25 cellular contexts compared by ENCODE assay signal in the genomic region with DNA sequence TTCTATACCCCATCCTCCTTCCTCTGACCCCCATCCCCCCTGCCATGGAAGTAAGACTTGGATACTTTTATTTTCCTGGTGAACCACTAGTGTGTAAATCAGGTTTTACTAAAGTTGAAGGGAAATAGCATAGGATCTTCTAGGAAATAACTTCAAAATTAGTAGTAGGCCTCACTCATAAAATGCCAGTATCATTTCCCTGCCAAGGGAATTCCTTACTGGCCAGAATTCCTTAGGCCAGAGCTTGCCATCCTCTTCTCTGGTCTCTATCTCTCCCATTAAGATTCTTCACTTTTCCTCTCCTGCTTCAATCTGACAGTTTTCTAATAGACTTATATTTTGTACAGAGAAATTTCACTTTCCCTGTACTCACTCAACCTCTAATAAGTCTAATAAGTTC.
A peak's percentile ranks its signal among the peaks of the same experiment; 100 is the strongest.
DNase-seq lines count a peak whose midpoint lies in the region; ATAC-seq, FAIRE-seq and TF ChIP-seq lines count a peak whose summit lies in the region.
"Had no signal": no experiment of that assay in that cellular context is flagged by ENCODE, and none has a peak within 500 bp of the region (broad histone marks: within the 10 kb centered on the region; RNA-seq: fewer than 3 reads in every experiment).

No MANE protein-coding gene starts in this region.

- H3K23ac ChIP-seq in mesenchymal stem cell (ENCODE audit: low read length in 2 of 2) = no peak overlapping the region

- peak overlapping the region; percentile 93 for H3K27ac Mint-ChIP-seq in astrocyte (ENCODE audit: unreplicated experiment)
- H3K27ac Mint-ChIP-seq: activated CD4-positive, alpha-beta T cell treated with anti-CD3 and anti-CD28 coated beads, Interleukin-2, amount 10 ng/mL, durations not matched to agents 7 days and 5 days; activated T-cell treated with anti-CD3 and anti-CD28 coated beads, Interleukin-2, amount 50 U/mL, for 24 hours; CD14-positive monocyte; progenitor cell of endocrine pancreas; WTC11 had no signal

- H3K4me3 ChIP-seq in astrocyte (ENCODE audit: insufficient read depth, low read depth, low read length) (no peak overlapping the region), mesenchymal stem cell (ENCODE audit: insufficient read depth in 1 of 2, low read depth in 1 of 2, low read length in 2 of 2) (no peak overlapping the region), skeletal muscle satellite cell (ENCODE audit: low read length) (no peak overlapping the region)
- H3K4me3 ChIP-seq: dorsolateral prefrontal cortex, HAP-1, heart left ventricle, lower lobe of right lung had no signal

- H2BK5ac ChIP-seq in mesenchymal stem cell (ENCODE audit: low read depth, low read length, poor library complexity, severe bottlenecking) = peak overlapping the region; percentile 63

- H4K8ac ChIP-seq in mesenchymal stem cell (ENCODE audit: low read length) = no peak overlapping the region

- H3K4ac ChIP-seq in mesenchymal stem cell (ENCODE audit: low read depth in 1 of 2, low read length in 2 of 2) = no peak overlapping the region

- H3K79me1 ChIP-seq in mesenchymal stem cell (replicated peaks; ENCODE audit: low read length, poor library complexity, severe bottlenecking) = no peaks in the 10 kb centered on the region

- peak; percentile 55 for FAIRE-seq in astrocyte (lab: Jason Lieb, UNC)
- FAIRE-seq: GM12892 had no signal

- DNase-seq in HCEC 1CT = peak; percentile 11
- peak; percentile 19 for DNase-seq in astrocyte (ENCODE audit: low read depth)
- DNase-seq in mesenchymal stem cell = no peak
- DNase-seq in NCI-H510A treated with DMSO at 0.1 percent for 48 hours (lab: John Stamatoyannopoulos, UW) = no peak
- DNase-seq: activated CD4-positive, alpha-beta T cell treated with anti-CD3 and anti-CD28 coated beads, Interleukin-2, amount 10 ng/mL, durations not matched to agents 7 days and 5 days; activated gamma-delta T cell treated with Interleukin-2 at 50 U/mL for 16 hours; activated T-cell treated with anti-CD3 and anti-CD28 coated beads, Interleukin-2, amount 50 U/mL, for 24 hours; dorsolateral prefrontal cortex; heart left ventricle; KG1; lower lobe of right lung; NCI-H1436 treated with DMSO at 0.1 percent for 48 hours; NCI-H2107; NCI-H446 treated with DMSO at 0.1 percent for 48 hours; stimulated activated naive CD4-positive, alpha-beta T cell treated with Interleukin-2 at 50 U/mL for 16 hours; T-helper 9 cell had no signal

- H3K9ac ChIP-seq in astrocyte (ENCODE audit: low read length) = peak overlapping the region; percentile 1
- peak overlapping the region; percentile 64 for H3K9ac ChIP-seq in mesenchymal stem cell (ENCODE audit: low read length)
- H3K9ac ChIP-seq in skeletal muscle satellite cell (ENCODE audit: low read depth, low read length) = peak overlapping the region; percentile 23

- H2AFZ ChIP-seq in astrocyte (ENCODE audit: low read depth, low read length) (no peak overlapping the region), mesenchymal stem cell (ENCODE audit: low read depth, low read length) (no peak overlapping the region)

- H3K36me3 Mint-ChIP-seq in astrocyte (ENCODE audit: low read depth, unreplicated experiment) = no peaks in the 10 kb centered on the region
- H3K36me3 Mint-ChIP-seq: CD14-positive monocyte, WTC11 had no signal

- H4K20me1 ChIP-seq in astrocyte (ENCODE audit: insufficient read depth, low read length) = no peaks in the 10 kb centered on the region

- H3K27me3 Mint-ChIP-seq in astrocyte (ENCODE audit: low read depth, unreplicated experiment) = no peaks in the 10 kb centered on the region
- H3K27me3 Mint-ChIP-seq: activated CD4-positive, alpha-beta T cell treated with anti-CD3 and anti-CD28 coated beads, Interleukin-2, amount 10 ng/mL, durations not matched to agents 7 days and 5 days; activated T-cell treated with anti-CD3 and anti-CD28 coated beads, Interleukin-2, amount 50 U/mL, for 24 hours; progenitor cell of endocrine pancreas had no signal

- TF ChIP-seq CTCF in astrocyte (IDR thresholded peaks at IDR 0.05; ENCODE audit: insufficient read depth, low read depth, low read length) = no peak

- H3K18ac ChIP-seq in mesenchymal stem cell (ENCODE audit: low read depth in 1 of 2, low read length in 2 of 2) = no peak overlapping the region

- peak overlapping the region; percentile 83 for H2AK5ac ChIP-seq in mesenchymal stem cell (ENCODE audit: low read length, severe bottlenecking)

- no peak overlapping the region for H2BK12ac ChIP-seq in mesenchymal stem cell (ENCODE audit: low read length in 2 of 2)

- ATAC-seq in HG03439 (IDR thresholded peaks at IDR 0.05; ENCODE audit: unreplicated experiment) (no peak), GM21526 (IDR thresholded peaks at IDR 0.05; ENCODE audit: low FRiP score, unreplicated experiment) (no peak), HG03571 (IDR thresholded peaks at IDR 0.05; ENCODE audit: unreplicated experiment) (no peak)
- ATAC-seq: heart left ventricle, lower lobe of right lung, WTC11 had no signal

- H3K4me2 ChIP-seq in astrocyte (ENCODE audit: low read length) = peak overlapping the region; percentile 32
- no peak overlapping the region for H3K4me2 ChIP-seq in mesenchymal stem cell (ENCODE audit: low read length, poor library complexity, severe bottlenecking)
- H3K4me2 ChIP-seq in skeletal muscle satellite cell (ENCODE audit: low read length) = no peak overlapping the region

- no peak overlapping the region for H3K4me3 Mint-ChIP-seq in astrocyte (ENCODE audit: unreplicated experiment)
- H3K4me3 Mint-ChIP-seq: activated CD4-positive, alpha-beta T cell treated with anti-CD3 and anti-CD28 coated beads, Interleukin-2, amount 10 ng/mL, durations not matched to agents 7 days and 5 days; activated T-cell treated with anti-CD3 and anti-CD28 coated beads, Interleukin-2, amount 50 U/mL, for 24 hours; CD14-positive monocyte; WTC11 had no signal

- peaks cover 28% of the 10 kb centered on the region for H3K4me1 Mint-ChIP-seq in astrocyte (ENCODE audit: low read depth, unreplicated experiment)
- H3K4me1 Mint-ChIP-seq: activated CD4-positive, alpha-beta T cell treated with anti-CD3 and anti-CD28 coated beads, Interleukin-2, amount 10 ng/mL, durations not matched to agents 7 days and 5 days; CD14-positive monocyte had no signal

- H3K79me2 ChIP-seq in astrocyte (ENCODE audit: insufficient read depth, low read length) = no peaks in the 10 kb centered on the region

- H3K9me3 ChIP-seq in astrocyte (ENCODE audit: insufficient read depth, low read depth, low read length) (no peaks in the 10 kb centered on the region), mesenchymal stem cell (ENCODE audit: control insufficient read depth, low read length) (no peaks in the 10 kb centered on the region), skeletal muscle satellite cell (replicated peaks; ENCODE audit: low read length) (no peaks in the 10 kb centered on the region)
- H3K9me3 ChIP-seq: HAP-1, lower lobe of right lung had no signal

- H2BK120ac ChIP-seq in mesenchymal stem cell (ENCODE audit: low read depth, low read length) = no peak overlapping the region

- peaks cover 4% of the 10 kb centered on the region for H3K9me3 Mint-ChIP-seq in astrocyte (ENCODE audit: unreplicated experiment)
- H3K9me3 Mint-ChIP-seq: activated CD4-positive, alpha-beta T cell treated with anti-CD3 and anti-CD28 coated beads, Interleukin-2, amount 10 ng/mL, durations not matched to agents 7 days and 5 days; activated T-cell treated with anti-CD3 and anti-CD28 coated beads, Interleukin-2, amount 50 U/mL, for 24 hours had no signal

- H3K4me1 ChIP-seq in astrocyte (ENCODE audit: insufficient read depth, low read length) (peaks cover 16% of the 10 kb centered on the region), mesenchymal stem cell (ENCODE audit: control insufficient read depth, insufficient read depth, low read depth, low read length) (peaks cover 2% of the 10 kb centered on the region), skeletal muscle satellite cell (ENCODE audit: control insufficient read depth, insufficient read depth, low read length) (peaks cover 16% of the 10 kb centered on the region)
- H3K4me1 ChIP-seq: HAP-1, heart left ventricle, lower lobe of right lung had no signal

- H3K14ac ChIP-seq in mesenchymal stem cell (ENCODE audit: low read length in 2 of 2) = peak overlapping the region in 1 of 2 experiments; percentile 48

- H3K36me3 ChIP-seq in astrocyte (ENCODE audit: insufficient read depth, low read length) (no peaks in the 10 kb centered on the region), mesenchymal stem cell (ENCODE audit: control insufficient read depth in 1 of 2, insufficient read depth in 2 of 2, low read depth in 1 of 2, low read length in 2 of 2) (no peaks in the 10 kb centered on the region), skeletal muscle satellite cell (ENCODE audit: insufficient read depth, low read length) (no peaks in the 10 kb centered on the region)
- H3K36me3 ChIP-seq: HAP-1, heart left ventricle, lower lobe of right lung had no signal

- H3K27ac ChIP-seq in astrocyte (ENCODE audit: low read depth, low read length) = peak overlapping the region; percentile 52
- H3K27ac ChIP-seq in mesenchymal stem cell (ENCODE audit: low read length, poor library complexity, severe bottlenecking) = peak overlapping the region; percentile 92
- H3K27ac ChIP-seq: dorsolateral prefrontal cortex, heart left ventricle, lower lobe of right lung had no signal

- H4K91ac ChIP-seq in mesenchymal stem cell (ENCODE audit: low read length) = no peak overlapping the region

- H3K27me3 ChIP-seq in astrocyte (ENCODE audit: insufficient read depth, low read length) (no peaks in the 10 kb centered on the region), mesenchymal stem cell (ENCODE audit: control insufficient read depth in 1 of 2, insufficient read depth in 1 of 2, low read length in 2 of 2) (no peaks in the 10 kb centered on the region), skeletal muscle satellite cell (ENCODE audit: control insufficient read depth, insufficient read depth, low read length) (no peaks in the 10 kb centered on the region)
- H3K27me3 ChIP-seq: heart left ventricle had no signal

- H2BK15ac ChIP-seq in mesenchymal stem cell (ENCODE audit: low read depth, poor library complexity, severe bottlenecking) = no peak overlapping the region

Comparison
In these comparisons a context has a peak if more than half of its experiments do, and no peak if none do; other contexts are left out.
1. DNase-seq: peak in HCEC 1CT (single experiment) and astrocyte (single experiment); none in mesenchymal stem cell (single experiment) and NCI-H510A treated with DMSO at 0.1 percent for 48 hours (single experiment).
2. H3K9ac ChIP-seq: peak in every context shown above with its lines; median percentile 64 in mesenchymal stem cell; 23 in skeletal muscle satellite cell; 1 in astrocyte.